Comparison of ENCODE assay signal across 9 cellular contexts in genomic region chr3:13937131-13937530, GRCh38. TPM values are rescaled to one million over a fixed set of nuclear protein-coding genes. Genes with fewer than 3 reads are reported as not detected.
"Had no signal": no experiment of that assay in that cellular context is flagged by ENCODE, and none has a peak within 500 bp of the region (broad histone marks: within the 10 kb centered on the region; RNA-seq: fewer than 3 reads in every experiment).

No MANE protein-coding gene starts in this region.

- H3K4me3 ChIP-seq: GM12878 had no signal

- ATAC-seq: GM12878 had no signal

- FAIRE-seq: G401.6, GM12878, GM12891, GM12892, GM18507, GM19239 had no signal

- DNase-seq: GDM1, GF-D8 had no signal

RNA-seq across cellular contexts. Expression of gene WNT7A, which starts 57.3 kb away (rescaled TPM):
- total RNA-seq: G401 had no signal
- polyA plus RNA-seq: GM12878 had no signal
